Comparison of ENCODE assay signal across 22 cellular contexts in the genomic region with DNA sequence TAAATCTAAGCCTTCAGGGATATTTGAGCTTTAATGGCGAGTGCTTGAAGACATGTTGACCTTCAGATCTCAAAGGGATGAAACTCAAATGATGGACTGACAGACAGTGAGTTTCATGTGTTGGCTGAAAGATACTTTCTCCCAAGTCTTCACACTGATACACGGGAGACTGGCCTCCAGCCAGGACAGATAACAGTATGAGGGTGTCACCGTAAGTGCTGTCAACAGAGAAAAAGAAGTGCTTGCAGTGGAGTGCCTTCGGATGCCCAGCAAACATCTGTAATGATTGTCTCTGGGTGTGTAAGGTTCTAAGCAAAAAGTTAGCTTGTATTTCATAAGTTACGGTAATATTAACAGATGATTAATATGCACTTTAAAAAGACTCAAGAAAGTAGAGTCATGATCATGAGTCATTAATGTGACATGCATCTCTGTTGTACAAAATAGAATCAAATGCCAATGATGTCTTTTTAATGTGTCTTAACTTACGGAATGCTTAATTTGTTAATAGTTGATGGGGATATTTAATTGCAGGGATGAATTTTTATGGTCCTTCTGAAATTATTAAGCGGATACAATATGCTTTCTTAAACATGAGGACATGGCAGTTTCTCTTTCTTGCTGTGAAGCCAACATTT.
"Had no signal": no experiment of that assay in that cellular context is flagged by ENCODE, and none has a peak within 500 bp of the region (broad histone marks: within the 10 kb centered on the region; RNA-seq: fewer than 3 reads in every experiment).

No MANE protein-coding gene starts in this region.

- H3K9ac ChIP-seq: neural progenitor cell had no signal

- DNase-seq: activated CD4-positive, alpha-beta memory T cell treated with anti-CD3 and anti-CD28 coated beads for 36 hours; activated T-cell treated with anti-CD3 and anti-CD28 coated beads for 4 hours; amniotic stem cell; central memory CD4-positive, alpha-beta T cell; cortex of kidney; foreskin keratinocyte; glutamatergic neuron; hippocampal formation; midbrain; naive B cell; psoas muscle; right lobe of liver; stimulated activated CD4-positive, alpha-beta T cell treated with anti-CD3 and anti-CD28 coated beads, Interleukin-4, amount 100 ng/mL, for 4 hours; SW 1271; WERI-Rb-1 had no signal

- H3K4me3 Mint-ChIP-seq: activated CD4-positive, alpha-beta memory T cell treated with anti-CD3 and anti-CD28 coated beads for 36 hours; activated naive CD8-positive, alpha-beta T cell; activated T-helper 1 cell treated with anti-CD3 and anti-CD28 coated beads, Interleukin-12 subunit alpha, Interleukin-12 subunit beta, Interleukin-2, Interleukin-4 antibody, amounts not matched to agents 30 ng/mL and 10 ng/mL and 1 ng/mL, durations not matched to agents 14 hours and 24 hours and 36 hours; naive B cell; neural progenitor cell; stimulated activated memory B cell treated with anti-CD40 and anti-IgM and Interleukin-4, amounts not matched to agents 10 μg/mL and 1 μg/mL and 100 μg/mL, for 72 hours had no signal

- H2AFZ ChIP-seq: neural progenitor cell had no signal

- H3K36me3 Mint-ChIP-seq: activated CD4-positive, alpha-beta memory T cell treated with anti-CD3 and anti-CD28 coated beads for 36 hours; activated naive CD8-positive, alpha-beta T cell; naive B cell; stimulated activated memory B cell treated with anti-CD40 and anti-IgM and Interleukin-4, amounts not matched to agents 10 μg/mL and 1 μg/mL and 100 μg/mL, for 72 hours had no signal

- ATAC-seq: foreskin keratinocyte; psoas muscle; right lobe of liver; stimulated activated memory B cell treated with anti-CD40 and anti-IgM and Interleukin-4, amounts not matched to agents 10 μg/mL and 1 μg/mL and 100 μg/mL, for 72 hours had no signal

- H3K4me2 ChIP-seq: neural progenitor cell, smooth muscle cell had no signal

- H3K27ac Mint-ChIP-seq: activated CD4-positive, alpha-beta memory T cell treated with anti-CD3 and anti-CD28 coated beads for 36 hours; activated naive CD8-positive, alpha-beta T cell; activated T-helper 1 cell treated with anti-CD3 and anti-CD28 coated beads, Interleukin-12 subunit alpha, Interleukin-12 subunit beta, Interleukin-2, Interleukin-4 antibody, amounts not matched to agents 30 ng/mL and 10 ng/mL and 1 ng/mL, durations not matched to agents 14 hours and 24 hours and 36 hours; naive B cell; neural progenitor cell; stimulated activated memory B cell treated with anti-CD40 and anti-IgM and Interleukin-4, amounts not matched to agents 10 μg/mL and 1 μg/mL and 100 μg/mL, for 72 hours had no signal

- H3K4me3 ChIP-seq: esophagus muscularis mucosa, neural progenitor cell, psoas muscle, right lobe of liver, smooth muscle cell had no signal

- H3K4me1 ChIP-seq: foreskin keratinocyte, psoas muscle, right lobe of liver had no signal

- H3K4me1 Mint-ChIP-seq: naive B cell; stimulated activated memory B cell treated with anti-CD40 and anti-IgM and Interleukin-4, amounts not matched to agents 10 μg/mL and 1 μg/mL and 100 μg/mL, for 72 hours had no signal

- FAIRE-seq: islet of Langerhans had no signal

- H3K27me3 Mint-ChIP-seq: activated CD4-positive, alpha-beta memory T cell treated with anti-CD3 and anti-CD28 coated beads for 36 hours; activated naive CD8-positive, alpha-beta T cell; naive B cell; stimulated activated memory B cell treated with anti-CD40 and anti-IgM and Interleukin-4, amounts not matched to agents 10 μg/mL and 1 μg/mL and 100 μg/mL, for 72 hours had no signal

- H3K36me3 ChIP-seq: neural progenitor cell, right lobe of liver, WERI-Rb-1 had no signal

- H3K9me3 ChIP-seq: esophagus muscularis mucosa, psoas muscle, right lobe of liver had no signal

- H3K27ac ChIP-seq: foreskin keratinocyte, neural progenitor cell, psoas muscle, right lobe of liver, WERI-Rb-1 had no signal

- H3K27me3 ChIP-seq: esophagus muscularis mucosa, foreskin keratinocyte, neural progenitor cell, right lobe of liver had no signal
